ENCODE assay signal across 1 cellular context in genomic region chr19:39212377-39212742, GRCh38.
A peak's percentile ranks its signal among the peaks of the same experiment; 100 is the strongest.
TF ChIP-seq lines count a peak whose summit lies in the region.

No MANE protein-coding gene starts in this region.

TF ChIP-seq in HCT116, 20 proteins besides CTCF, POLR2A, EP300 and RAD21:
- TF ChIP-seq REST (IDR thresholded peaks at IDR 0.05; ENCODE audit: low read depth) (no peak), SRF (IDR thresholded peaks at IDR 0.05; ENCODE audit: low read depth) (peak; percentile 78; the same call in 1 of the 2 replicates), CEBPB (IDR thresholded peaks at IDR 0.05; ENCODE audit: low read depth) (no peak), SIN3A (IDR thresholded peaks at IDR 0.05; ENCODE audit: low read depth) (no peak), CBX3 (IDR thresholded peaks at IDR 0.05; ENCODE audit: low read depth) (peak; percentile 72; the same call in 1 of the 2 replicates)
